In genomic region chr11:1307163-1307870, GRCh38 we compare ENCODE assay signal across 8 cellular contexts. TPM values are rescaled to one million over a fixed set of nuclear protein-coding genes. Genes with fewer than 3 reads are reported as not detected.
DNase-seq lines count a peak whose midpoint lies in the region; ATAC-seq and TF ChIP-seq lines count a peak whose summit lies in the region.

No MANE protein-coding gene starts in this region.

- H3K9me3 ChIP-seq in left ventricle myocardium inferior (replicated peaks) (peaks cover 18% of the 10 kb centered on the region), heart left ventricle (peaks cover 0 to 10% (median 4%) of the 10 kb centered on the region in 12 donors), vagina (no peaks in the 10 kb centered on the region)

- H3K4me3 ChIP-seq in left ventricle myocardium inferior, result peak overlapping the region; percentile 88
- peak overlapping the region in 3 of 12 donors; percentile 0 to 98 (median 93) for H3K4me3 ChIP-seq in heart left ventricle
- H3K4me3 ChIP-seq in vagina, result peak overlapping the region in 1 of 2 donors; percentile 11

- intact Hi-C loops in left ventricle myocardium inferior (cut with micrococcal nuclease), result no loop called here
- intact Hi-C loops in heart left ventricle (cut with DNase I), result loop anchor here in 4 of 10 donors (5.0 to 10.0 kb wide), 5 partner anchors 45 to 265 kb away; partner anchors contain the start of genes BRSK2 (in 1 of the 4) and DUSP8 (in 1 of the 4)
- intact Hi-C loops in vagina (cut with DNase I), result loop anchor here (10.0 kb wide), 1 partner anchor 207 kb away; no protein-coding TSS in a partner anchor

- no peak for DNase-seq in left ventricle myocardium inferior
- DNase-seq in heart left ventricle, result no peak
- DNase-seq in memory B cell (ENCODE audit: low spot score in 2 of 2), result peak in 1 of 2 donors; percentile 32
- DNase-seq in vagina (ENCODE audit: extremely low spot score in 2 of 2), result peak; percentile 89 to 94
- no peak for DNase-seq in pons (ENCODE audit: low spot score)

- H3K4me1 ChIP-seq in left ventricle myocardium inferior (peaks cover 77% of the 10 kb centered on the region), heart left ventricle (peaks cover 3 to 62% (median 45%) of the 10 kb centered on the region in 12 donors), vagina (peaks cover 77% of the 10 kb centered on the region)

- ATAC-seq in heart left ventricle, result no peak
- no peak for ATAC-seq in memory B cell (ENCODE audit: low read depth)
- ATAC-seq in GM21515 (IDR thresholded peaks at IDR 0.05; ENCODE audit: unreplicated experiment), result no peak
- no peak for ATAC-seq in HG02840 (IDR thresholded peaks at IDR 0.05; ENCODE audit: low FRiP score, unreplicated experiment)

- TF ChIP-seq POLR2A in heart left ventricle (IDR thresholded peaks at IDR 0.05) (no peak), vagina (IDR thresholded peaks at IDR 0.05) (no peak)

- H3K36me3 Mint-ChIP-seq in activated naive CD8-positive, alpha-beta T cell, result peaks cover 7% of the 10 kb centered on the region
- peaks cover 2% of the 10 kb centered on the region for H3K36me3 Mint-ChIP-seq in memory B cell

- peaks cover 4% of the 10 kb centered on the region for H3K9me3 Mint-ChIP-seq in activated naive CD8-positive, alpha-beta T cell (ENCODE audit: low read depth)
- H3K9me3 Mint-ChIP-seq in memory B cell, result no peaks in the 10 kb centered on the region

- H3K36me3 ChIP-seq in left ventricle myocardium inferior (peaks cover 7% of the 10 kb centered on the region), heart left ventricle (peaks cover 0 to 22% (median 4%) of the 10 kb centered on the region in 9 donors), vagina (peaks cover 0 to 7% of the 10 kb centered on the region in 2 donors)

- no peaks in the 10 kb centered on the region for H3K27me3 Mint-ChIP-seq in activated naive CD8-positive, alpha-beta T cell
- H3K27me3 Mint-ChIP-seq in memory B cell, result no peaks in the 10 kb centered on the region

- 72 to 83% (median 77%) methylated on average over 20 to 21 of the region's 21 CpGs for WGBS in heart left ventricle, 4 donors

- peaks cover 55% of the 10 kb centered on the region for H3K4me1 Mint-ChIP-seq in activated naive CD8-positive, alpha-beta T cell (ENCODE audit: low read depth)
- H3K4me1 Mint-ChIP-seq in memory B cell, result peaks cover 36% of the 10 kb centered on the region

- peak overlapping the region; percentile 80 for H3K4me3 Mint-ChIP-seq in activated naive CD8-positive, alpha-beta T cell
- H3K4me3 Mint-ChIP-seq in memory B cell, result peak overlapping the region; percentile 44

- peak overlapping the region; percentile 50 for H3K27ac Mint-ChIP-seq in activated naive CD8-positive, alpha-beta T cell
- H3K27ac Mint-ChIP-seq in memory B cell, result peak overlapping the region; percentile 87

- TF ChIP-seq CTCF in left ventricle myocardium inferior (IDR thresholded peaks at IDR 0.05; ENCODE audit: borderline replicate concordance), result no peak
- TF ChIP-seq CTCF in heart left ventricle (IDR thresholded peaks at IDR 0.05), result no peak
- no peak for TF ChIP-seq CTCF in vagina (IDR thresholded peaks at IDR 0.05)

- H3K27me3 ChIP-seq in left ventricle myocardium inferior (ENCODE audit: low read depth) (no peaks in the 10 kb centered on the region), heart left ventricle (no peaks in the 10 kb centered on the region), vagina (no peaks in the 10 kb centered on the region)

- H3K27ac ChIP-seq in left ventricle myocardium inferior (replicated peaks), result no peak overlapping the region
- H3K27ac ChIP-seq in heart left ventricle, result no peak overlapping the region
- H3K27ac ChIP-seq in vagina, result peak overlapping the region; percentile 96

RNA-seq across cellular contexts. Expression of gene TOLLIP, which starts 2.1 kb away (rescaled TPM):
- 51.9 TPM for total RNA-seq in left ventricle myocardium inferior
- 10 to 100 TPM; 36.9 to 57.2 (median 44.9) TPM for total RNA-seq in heart left ventricle
- polyA plus RNA-seq in heart left ventricle, result 10 to 100 TPM; 27.4 to 49.6 TPM
- total RNA-seq in vagina, result 52.5 TPM

Comparison
In these comparisons a context has a peak if more than half of its experiments do, and no peak if none do; other contexts are left out.
1. DNase-seq: peak in vagina (2 of 2); none in left ventricle myocardium inferior (single experiment), heart left ventricle (0 of 5) and pons (single experiment).